In genomic region chr21:46202592-46203202, GRCh38 we compare ENCODE assay signal across 13 cellular contexts. TPM values are rescaled to one million over a fixed set of nuclear protein-coding genes. Genes with fewer than 3 reads are reported as not detected.
DNase-seq lines count a peak whose midpoint lies in the region; ATAC-seq and TF ChIP-seq lines count a peak whose summit lies in the region.
"Had no signal": no experiment of that assay in that cellular context is flagged by ENCODE, and none has a peak within 500 bp of the region (broad histone marks: within the 10 kb centered on the region; RNA-seq: fewer than 3 reads in every experiment).

No MANE protein-coding gene starts in this region.

- DNase-seq in CD4-positive, alpha-beta memory T cell: peak in 1 of 5 donors; percentile 11
- DNase-seq in left lung: no peak
- DNase-seq in SKM-1 (lab: John Stamatoyannopoulos, UW; ENCODE audit: unreplicated experiment): no peak
- DNase-seq in dedifferentiated amniotic fluid mesenchymal stem cell (ENCODE audit: extremely low spot score): no peak
- DNase-seq: activated B cell treated with CpG ODN at 0.5 μM for 24 hours, activated T-cell treated with anti-CD3 and anti-CD28 coated beads for 4 hours, Calu3, HFFc6, MV-4-11 had no signal

- ATAC-seq in left lung: no peak
- ATAC-seq in HG03108 (IDR thresholded peaks at IDR 0.05; ENCODE audit: unreplicated experiment): no peak

- POLR2A ChIA-PET in CD4-positive, alpha-beta memory T cell (lab: Charles Lee; ENCODE audit: partially characterized antibody): no interaction called here

- no peak overlapping the region for H3K4me3 Mint-ChIP-seq in CD4-positive, alpha-beta memory T cell
- H3K4me3 Mint-ChIP-seq: activated B cell treated with CpG ODN at 0.5 μM for 24 hours; dendritic cell treated with granulocyte-macrophage colony-stimulating factor and Interleukin-4, amounts not matched to agents 40 ng/mL and 50 ng/mL, for 4 days; HFFc6 had no signal

- H3K9me3 ChIP-seq in CD4-positive, alpha-beta memory T cell (ENCODE audit: control insufficient read depth in 1 of 2, low read length in 2 of 2): no peaks in the 10 kb centered on the region
- H3K9me3 ChIP-seq in left lung: no peaks in the 10 kb centered on the region

- H3K9me3 Mint-ChIP-seq in CD4-positive, alpha-beta memory T cell: peaks cover 0 to 3% (median 0%) of the 10 kb centered on the region in 8 donors
- H3K9me3 Mint-ChIP-seq: activated B cell treated with CpG ODN at 0.5 μM for 24 hours; dendritic cell treated with granulocyte-macrophage colony-stimulating factor and Interleukin-4, amounts not matched to agents 40 ng/mL and 50 ng/mL, for 4 days; HFFc6 had no signal

- H3K4me3 ChIP-seq in CD4-positive, alpha-beta memory T cell (ENCODE audit: low read length in 2 of 2): no peak overlapping the region
- H3K4me3 ChIP-seq in left lung: no peak overlapping the region

- peaks cover 47% of the 10 kb centered on the region for H3K36me3 ChIP-seq in CD4-positive, alpha-beta memory T cell (ENCODE audit: insufficient read depth, low read length)
- H3K36me3 ChIP-seq in left lung: peaks cover 0 to 80% of the 10 kb centered on the region in 2 donors

- H3K4me1 Mint-ChIP-seq in CD4-positive, alpha-beta memory T cell: no peaks in the 10 kb centered on the region
- H3K4me1 Mint-ChIP-seq: activated B cell treated with CpG ODN at 0.5 μM for 24 hours had no signal

- intact Hi-C loops in CD4-positive, alpha-beta memory T cell (cut with micrococcal nuclease): no loop called here
- intact Hi-C loops in left lung (cut with DNase I): no loop called here

- CTCF ChIA-PET in CD4-positive, alpha-beta memory T cell (lab: Charles Lee; ENCODE audit: partially characterized antibody): no interaction called here

- H3K27me3 Mint-ChIP-seq in CD4-positive, alpha-beta memory T cell: no peaks in the 10 kb centered on the region
- H3K27me3 Mint-ChIP-seq: activated B cell treated with CpG ODN at 0.5 μM for 24 hours; dendritic cell treated with granulocyte-macrophage colony-stimulating factor and Interleukin-4, amounts not matched to agents 40 ng/mL and 50 ng/mL, for 4 days had no signal

- no peaks in the 10 kb centered on the region for H3K27me3 ChIP-seq in CD4-positive, alpha-beta memory T cell (ENCODE audit: insufficient read depth, low read length)
- no peaks in the 10 kb centered on the region for H3K27me3 ChIP-seq in left lung

- peaks cover 43 to 64% of the 10 kb centered on the region in 2 donors for H3K36me3 Mint-ChIP-seq in CD4-positive, alpha-beta memory T cell

- TF ChIP-seq CTCF in left lung (IDR thresholded peaks at IDR 0.05): no peak

- H3K27ac ChIP-seq in CD4-positive, alpha-beta memory T cell (ENCODE audit: low read depth, low read length): no peak overlapping the region
- H3K27ac ChIP-seq in angular gyrus (ENCODE audit: low read depth, low read length) (peak overlapping the region; percentile 59), left lung (peak overlapping the region; percentile 41 to 70)

- H3K4me1 ChIP-seq in CD4-positive, alpha-beta memory T cell (ENCODE audit: insufficient read depth, low read length): no peaks in the 10 kb centered on the region
- no peaks in the 10 kb centered on the region for H3K4me1 ChIP-seq in left lung

- H3K27ac Mint-ChIP-seq in CD4-positive, alpha-beta memory T cell: peak overlapping the region in 5 of 7 donors; percentile 20 to 74 (median 27)
- H3K27ac Mint-ChIP-seq: activated B cell treated with CpG ODN at 0.5 μM for 24 hours; dendritic cell treated with granulocyte-macrophage colony-stimulating factor and Interleukin-4, amounts not matched to agents 40 ng/mL and 50 ng/mL, for 4 days; HFFc6 had no signal

RNA-seq across cellular contexts. Expression of gene SPATC1L, which starts 18.4 kb away (rescaled TPM):
- total RNA-seq in CD4-positive, alpha-beta memory T cell: 1 to 10 TPM; 6.9 TPM
- 1 to 10 TPM; 6.0 to 6.4 TPM for polyA plus RNA-seq in CD4-positive, alpha-beta memory T cell
- 10 to 100 TPM in 1 of 2 donors, 1 to 10 TPM in 1; 5.0 to 10.3 TPM for total RNA-seq in left lung

RNA-seq across cellular contexts. Expression of gene LSS, which starts 25.9 kb away (rescaled TPM):
- total RNA-seq in CD4-positive, alpha-beta memory T cell: 10 to 100 TPM; 53.2 to 54.5 TPM
- 10 to 100 TPM; 15.3 to 16.9 TPM for polyA plus RNA-seq in CD4-positive, alpha-beta memory T cell
- 100 to 1,000 TPM in 1 of 2 donors, 10 to 100 TPM in 1; 80.7 to 184 TPM for total RNA-seq in left lung

RNA-seq across cellular contexts. Expression of gene FTCD, which starts 47.3 kb away (rescaled TPM):
- total RNA-seq in CD4-positive, alpha-beta memory T cell: 1 to 10 TPM; 1.3 to 1.7 TPM
- polyA plus RNA-seq in CD4-positive, alpha-beta memory T cell: not detected
- under 1 TPM; 0.29 to 0.38 TPM for total RNA-seq in left lung
- polyA plus RNA-seq: AG04450 had no signal
